8 cellular contexts compared by ENCODE assay signal in the genomic region with DNA sequence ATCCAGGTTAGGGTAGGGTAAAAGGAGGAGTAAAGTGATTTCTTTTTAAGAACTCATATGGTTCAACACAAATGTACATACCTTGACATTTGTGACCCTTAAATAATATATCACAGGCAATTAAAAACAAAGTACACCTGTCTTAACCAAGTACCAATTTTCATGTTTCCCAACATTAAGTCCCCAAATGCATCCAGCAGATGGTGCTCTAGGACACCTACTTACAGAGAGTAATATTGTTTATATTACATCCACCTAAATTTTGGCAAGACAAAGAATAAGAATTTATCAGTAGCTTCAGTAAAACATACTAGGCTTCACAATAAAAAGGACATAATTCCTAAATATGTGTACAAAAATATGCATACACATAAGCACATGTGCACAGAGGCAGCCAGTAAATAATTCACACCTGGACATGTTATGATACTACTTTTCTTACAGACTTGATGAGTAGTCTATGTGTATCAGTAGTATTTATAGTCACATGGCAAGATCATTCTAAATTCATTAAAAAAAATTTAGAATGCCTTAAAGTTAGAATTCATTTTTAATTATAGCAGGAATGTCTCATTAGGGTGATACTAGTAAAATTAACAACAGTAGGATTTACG.
DNase-seq lines count a peak whose midpoint lies in the region; ATAC-seq, FAIRE-seq and TF ChIP-seq lines count a peak whose summit lies in the region.

No MANE protein-coding gene starts in this region.

- no peak for ATAC-seq in GM21360 (IDR thresholded peaks at IDR 0.05; ENCODE audit: unreplicated experiment)
- no peak for ATAC-seq in GM21529 (IDR thresholded peaks at IDR 0.05; ENCODE audit: unreplicated experiment)

- no peak overlapping the region for H3K27ac ChIP-seq in HL-60 (replicated peaks)
- H3K27ac ChIP-seq in SJSA1, result no peak overlapping the region

- peaks cover 5% of the 10 kb centered on the region for H3K4me1 ChIP-seq in SJSA1 (replicated peaks)

- H3K9me3 ChIP-seq in SJSA1 (replicated peaks), result no peaks in the 10 kb centered on the region

- FAIRE-seq in endometrium (lab: Jason Lieb, UNC), result peak; percentile 72

- H3K4me3 ChIP-seq in HL-60 (replicated peaks; ENCODE audit: insufficient read depth, low read length) (no peak overlapping the region), SJSA1 (no peak overlapping the region)

- H3K36me3 ChIP-seq in SJSA1, result no peaks in the 10 kb centered on the region

- H3K27me3 ChIP-seq in HL-60 (ENCODE audit: insufficient read depth, poor library complexity, severe bottlenecking), result no peaks in the 10 kb centered on the region
- no peaks in the 10 kb centered on the region for H3K27me3 ChIP-seq in SJSA1 (replicated peaks)

- peak; percentile 9 for TF ChIP-seq CTCF in HL-60 (IDR thresholded peaks at IDR 0.05; ENCODE audit: insufficient read depth, low read length)

- peak; percentile 55 for DNase-seq in NCI-H748 (lab: John Stamatoyannopoulos, UW; ENCODE audit: unreplicated experiment)
- DNase-seq in NCI-H748 treated with DMSO at 0.1 percent for 48 hours (lab: John Stamatoyannopoulos, UW), result no peak
- DNase-seq in HL-60 (ENCODE audit: low read depth in 1 of 2, low spot score in 1 of 2), result peak; percentile 10 to 36
- DNase-seq in SJSA1 (ENCODE audit: low read depth in 1 of 2, low spot score in 2 of 2), result peak; percentile 40 to 47
- peak; percentile 40 for DNase-seq in non-pigmented ciliary epithelial cell (ENCODE audit: low read depth)
